18 cellular contexts compared by ENCODE assay signal in genomic region chr11:22957890-22958289, GRCh38.
DNase-seq lines count a peak whose midpoint lies in the region; ATAC-seq, FAIRE-seq and TF ChIP-seq lines count a peak whose summit lies in the region.
"Had no signal": no experiment of that assay in that cellular context is flagged by ENCODE, and none has a peak within 500 bp of the region (broad histone marks: within the 10 kb centered on the region; RNA-seq: fewer than 3 reads in every experiment).

No MANE protein-coding gene starts in this region.

- peaks cover 0 to 6% (median 0%) of the 10 kb centered on the region in 4 donors for H3K9me3 ChIP-seq in stomach

- peak; percentile 52 for DNase-seq in DMS53 treated with DMSO at 0.1 percent for 48 hours (lab: John Stamatoyannopoulos, UW; ENCODE audit: unreplicated experiment)
- peak; percentile 87 for DNase-seq in NCI-H187 treated with DMSO at 0.1 percent for 48 hours (lab: John Stamatoyannopoulos, UW)
- DNase-seq in foreskin melanocyte, result peak; percentile 4
- DNase-seq in putamen (ENCODE audit: low spot score), result peak; percentile 3
- no peak for DNase-seq in stomach
- no peak for DNase-seq in RCC 7860 (ENCODE audit: low spot score)
- DNase-seq: ACHN; CD4-positive, alpha-beta T cell; EL; HCEC 1CT; NCI-H2081; NCI-H226; SHP77 had no signal

- TF ChIP-seq EP300 in stomach (IDR thresholded peaks at IDR 0.05), result no peak

- no peak for TF ChIP-seq POLR2A in stomach (IDR thresholded peaks at IDR 0.05)

- no peaks in the 10 kb centered on the region for H3K4me1 ChIP-seq in stomach

- no peak overlapping the region for H3K4me3 ChIP-seq in stomach

- no peak for TF ChIP-seq CTCF in stomach (IDR thresholded peaks at IDR 0.05)

- no peak overlapping the region for H3K27ac ChIP-seq in stomach

- no peaks in the 10 kb centered on the region for H3K36me3 ChIP-seq in stomach

- ATAC-seq in HG03520 (IDR thresholded peaks at IDR 0.05; ENCODE audit: unreplicated experiment) (no peak), GM21381 (IDR thresholded peaks at IDR 0.05; ENCODE audit: unreplicated experiment) (no peak)
- ATAC-seq: Panc1, SK-N-SH treated with all-trans-retinoic acid at 6 μM for 48 hours had no signal

- intact Hi-C loops in stomach (cut with DNase I; ENCODE audit: low total_unique reads), result no loop called here

- H3K27me3 ChIP-seq in stomach, result no peaks in the 10 kb centered on the region

- FAIRE-seq in RCC 7860 (lab: Jason Lieb, UNC), result no peak
- FAIRE-seq: D721Med had no signal

- WGBS in stomach, 5 donors, result 26 to 59% (median 53%) methylated on average over 1 of the region's 1 CpG

Comparison
In these comparisons a context has a peak if more than half of its experiments do, and no peak if none do; other contexts are left out.
1. DNase-seq: peak in DMS53 treated with DMSO at 0.1 percent for 48 hours (single experiment), NCI-H187 treated with DMSO at 0.1 percent for 48 hours (single experiment), foreskin melanocyte (single experiment) and putamen (single experiment); none in stomach (single experiment) and RCC 7860 (single experiment).